16 cellular contexts compared by ENCODE assay signal in the genomic region with DNA sequence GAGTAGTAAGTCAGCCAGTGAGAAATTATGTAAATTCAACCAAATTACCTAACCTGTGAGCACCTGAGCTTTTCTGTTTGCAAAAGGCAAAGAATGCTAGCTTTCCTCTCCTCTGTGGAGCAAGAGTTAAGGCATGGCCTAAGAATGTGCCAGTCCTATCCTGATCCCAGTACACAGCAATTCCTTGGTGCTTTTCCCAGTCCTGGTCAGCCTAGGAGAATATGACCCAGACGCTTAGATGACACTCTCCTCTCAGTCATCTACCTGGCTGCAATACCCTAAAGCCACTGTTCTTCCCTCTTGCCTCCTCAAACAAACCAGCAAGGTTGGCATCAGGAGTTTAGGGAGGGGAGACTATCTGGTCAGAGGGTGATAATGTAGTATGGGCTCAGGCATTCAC. TPM values are rescaled to one million over a fixed set of nuclear protein-coding genes. Genes with fewer than 3 reads are reported as not detected.
A peak's percentile ranks its signal among the peaks of the same experiment; 100 is the strongest.
DNase-seq lines count a peak whose midpoint lies in the region; ATAC-seq and TF ChIP-seq lines count a peak whose summit lies in the region.
"Had no signal": no experiment of that assay in that cellular context is flagged by ENCODE, and none has a peak within 500 bp of the region (broad histone marks: within the 10 kb centered on the region; RNA-seq: fewer than 3 reads in every experiment).

No MANE protein-coding gene starts in this region.

- H3K4me1 Mint-ChIP-seq in naive B cell: peaks cover 58 to 85% (median 83%) of the 10 kb centered on the region in 3 donors

- peak overlapping the region in 7 of 12 donors; percentile 23 to 98 (median 86) for H3K4me3 ChIP-seq in heart left ventricle
- no peak overlapping the region for H3K4me3 ChIP-seq in fibroblast of lung (replicated peaks in 1 of 4; ENCODE audit: control extremely low read depth in 1 of 4, insufficient read depth in 1 of 4, low read depth in 3 of 4, low read length in 4 of 4)
- H3K4me3 ChIP-seq in vagina: no peak overlapping the region
- H3K4me3 ChIP-seq: tibial nerve had no signal

- H3K9ac ChIP-seq in fibroblast of lung (ENCODE audit: insufficient read depth, low read length): no peak overlapping the region

- TF ChIP-seq POLR2A in heart left ventricle (IDR thresholded peaks at IDR 0.05) (no peak), vagina (IDR thresholded peaks at IDR 0.05) (no peak)

- peak overlapping the region in 5 of 6 donors; percentile 18 to 82 (median 53) for H3K27ac Mint-ChIP-seq in naive B cell
- H3K27ac Mint-ChIP-seq: activated T-helper 2 cell treated with anti-CD3 and anti-CD28 coated beads, Interferon-gamma antibody, Interleukin-2, Interleukin-4, amounts not matched to agents 10 μg/mL and 5 μg/mL and 100 μg/mL, durations not matched to agents 14 hours and 24 hours and 36 hours; dendritic cell treated with granulocyte-macrophage colony-stimulating factor and Interleukin-4, amounts not matched to agents 40 ng/mL and 50 ng/mL, for 4 days had no signal

- no peak for DNase-seq in heart left ventricle
- no peak for DNase-seq in Right ventricle myocardium inferior (ENCODE audit: missing footprints)
- no peak for DNase-seq in fibroblast of lung (ENCODE audit: low read depth in 2 of 2)
- DNase-seq in naive B cell: no peak
- no peak for DNase-seq in vagina (ENCODE audit: extremely low spot score in 2 of 2)
- DNase-seq in AG08396 (ENCODE audit: low spot score): no peak
- DNase-seq in GM19238 (ENCODE audit: insufficient read length, low spot score): no peak
- DNase-seq: aorta; COR-L47; NCI-H1092; stimulated activated CD4-positive, alpha-beta T cell treated with anti-CD3 and anti-CD28 coated beads, Interleukin-15, amount 100 ng/mL, for 24 hours had no signal

- WGBS in heart left ventricle, 4 donors: 0 to 53% (median 31%) methylated on average over 1 of the region's 1 CpG

- H3K79me2 ChIP-seq in fibroblast of lung (ENCODE audit: control insufficient read depth, insufficient read depth, low read length): peaks cover 77% of the 10 kb centered on the region

- H2AFZ ChIP-seq in fibroblast of lung (ENCODE audit: low read length): no peak overlapping the region

- H3K36me3 ChIP-seq in heart left ventricle (peaks cover 0 to 10% (median 0%) of the 10 kb centered on the region in 9 donors), fibroblast of lung (ENCODE audit: control insufficient read depth, insufficient read depth, low read length) (no peaks in the 10 kb centered on the region), vagina (no peaks in the 10 kb centered on the region)
- H3K36me3 ChIP-seq: tibial nerve had no signal

- no peaks in the 10 kb centered on the region for H3K27me3 ChIP-seq in heart left ventricle
- no peaks in the 10 kb centered on the region for H3K27me3 ChIP-seq in fibroblast of lung (ENCODE audit: control insufficient read depth, insufficient read depth, low read length)
- H3K27me3 ChIP-seq in vagina: no peaks in the 10 kb centered on the region

- H3K9me3 ChIP-seq in heart left ventricle (no peaks in the 10 kb centered on the region), fibroblast of lung (ENCODE audit: control insufficient read depth, insufficient read depth, low read depth, low read length) (no peaks in the 10 kb centered on the region), vagina (no peaks in the 10 kb centered on the region)
- H3K9me3 ChIP-seq: tibial nerve had no signal

- H3K36me3 Mint-ChIP-seq in naive B cell: peaks cover 0 to 7% of the 10 kb centered on the region in 2 donors

- peak overlapping the region in 4 of 8 donors; percentile 27 to 74 (median 50) for H3K4me3 Mint-ChIP-seq in naive B cell
- H3K4me3 Mint-ChIP-seq: dendritic cell treated with granulocyte-macrophage colony-stimulating factor and Interleukin-4, amounts not matched to agents 40 ng/mL and 50 ng/mL, for 4 days had no signal

- H3K4me2 ChIP-seq in fibroblast of lung (ENCODE audit: extremely low read depth, insufficient read depth, low read length): peak overlapping the region; percentile 18

- no peak for TF ChIP-seq CTCF in heart left ventricle (IDR thresholded peaks at IDR 0.05)
- TF ChIP-seq CTCF in fibroblast of lung (conservative IDR thresholded peaks at IDR 0.05 in 1 of 2, IDR thresholded peaks at IDR 0.05 in 1 of 2; ENCODE audit: low read depth in 1 of 2, low read length in 2 of 2): no peak
- no peak for TF ChIP-seq CTCF in vagina (IDR thresholded peaks at IDR 0.05)

- H3K4me1 ChIP-seq in heart left ventricle: peaks cover 6 to 74% (median 48%) of the 10 kb centered on the region in 12 donors
- H3K4me1 ChIP-seq in fibroblast of lung (ENCODE audit: control insufficient read depth, extremely low read depth, insufficient read depth, low read length): peaks cover 11% of the 10 kb centered on the region
- peaks cover 70% of the 10 kb centered on the region for H3K4me1 ChIP-seq in vagina

- no peaks in the 10 kb centered on the region for H3K9me3 Mint-ChIP-seq in naive B cell
- H3K9me3 Mint-ChIP-seq: activated T-helper 2 cell treated with anti-CD3 and anti-CD28 coated beads, Interferon-gamma antibody, Interleukin-2, Interleukin-4, amounts not matched to agents 10 μg/mL and 5 μg/mL and 100 μg/mL, durations not matched to agents 14 hours and 24 hours and 36 hours; dendritic cell treated with granulocyte-macrophage colony-stimulating factor and Interleukin-4, amounts not matched to agents 40 ng/mL and 50 ng/mL, for 4 days had no signal

- ATAC-seq in heart left ventricle (peak in 1 of 4 donors; percentile 29), Right ventricle myocardium inferior (no peak), naive B cell (ENCODE audit: low read depth in 2 of 2) (no peak), HG03196 (IDR thresholded peaks at IDR 0.05; ENCODE audit: unreplicated experiment) (no peak)
- ATAC-seq: SK-N-SH treated with all-trans-retinoic acid at 6 μM for 48 hours had no signal

- intact Hi-C loops in heart left ventricle (cut with DNase I): loop anchor here in 4 of 10 donors (5.0 kb wide), 2 partner anchors 39 to 51 kb away; no protein-coding TSS in a partner anchor
- intact Hi-C loops in Right ventricle myocardium inferior (cut with DNase I): loop anchor here (5.0 kb wide), 1 partner anchor 196 kb away; no protein-coding TSS in a partner anchor
- intact Hi-C loops in vagina (cut with DNase I): no loop called here

- H3K27me3 Mint-ChIP-seq in naive B cell: no peaks in the 10 kb centered on the region

- H3K27ac ChIP-seq in heart left ventricle (peak overlapping the region; percentile 24 to 99 (median 93)), fibroblast of lung (ENCODE audit: insufficient read depth, low read length) (no peak overlapping the region), vagina (peak overlapping the region; percentile 94)

- no peaks in the 10 kb centered on the region for H4K20me1 ChIP-seq in fibroblast of lung (ENCODE audit: control insufficient read depth, extremely low read depth, insufficient read depth, low read length)

RNA-seq across cellular contexts. Expression of gene PDLIM1, which starts 4.1 kb away (rescaled TPM):
- 100 to 1,000 TPM; 225 to 434 (median 349) TPM for total RNA-seq in heart left ventricle
- polyA plus RNA-seq in heart left ventricle: 100 to 1,000 TPM; 253 to 308 TPM
- 273 TPM for total RNA-seq in Right ventricle myocardium inferior
- 12.1 and 24.3 TPM in 2 replicates for total RNA-seq in fibroblast of lung
- 199 and 390 TPM in 2 replicates for polyA plus RNA-seq in fibroblast of lung
- 236 and 460 TPM in 2 replicates for polyA plus RNA-seq in fibroblast of lung (2012)
- polyA minus RNA-seq in fibroblast of lung (ENCODE audit: low replicate concordance): 188 and 437 TPM in 2 replicates
- polyA plus RNA-seq in naive B cell (ENCODE audit: low read depth in 6 of 6): 100 to 1,000 TPM; 348 to 523 (median 419) TPM
- 181 TPM for total RNA-seq in vagina

Comparison
In these comparisons a context has a peak if more than half of its experiments do, and no peak if none do; other contexts are left out.
1. H3K4me3 ChIP-seq: peak in heart left ventricle (7 of 12); none in fibroblast of lung (0 of 4) and vagina (0 of 2).